Comparison of ENCODE assay signal across 1 cellular context in the genomic region with DNA sequence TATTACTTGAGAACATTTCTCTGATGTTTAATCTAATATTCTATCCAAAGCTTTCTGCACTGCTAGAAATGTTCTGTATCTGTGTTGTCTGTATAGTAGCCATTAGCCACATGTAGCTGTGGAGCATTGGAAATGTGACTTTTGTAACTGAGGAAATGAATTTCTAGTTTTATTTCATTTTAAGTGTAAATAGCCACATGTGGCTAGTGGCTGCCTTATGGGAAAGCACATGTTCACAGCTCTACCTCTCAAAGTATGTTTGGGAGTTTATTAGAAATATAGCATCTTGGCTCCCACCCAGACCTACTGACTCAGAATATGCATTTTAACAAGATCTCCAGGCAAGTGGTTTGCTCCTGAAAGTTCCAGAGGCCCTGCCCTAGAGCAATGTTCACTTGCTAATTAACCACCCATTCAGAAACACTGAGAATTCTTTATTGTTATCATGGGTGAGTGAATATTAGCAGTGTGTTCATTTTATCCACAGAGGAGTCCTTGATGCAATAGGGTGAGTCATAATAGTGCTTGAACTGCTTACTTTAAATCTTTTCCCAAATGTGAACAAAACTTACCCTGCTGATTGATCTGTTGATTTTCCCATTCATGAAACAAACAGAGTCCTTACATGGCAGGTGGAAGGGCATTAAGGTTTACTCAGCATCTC.
A peak's percentile ranks its signal among the peaks of the same experiment; 100 is the strongest.
TF ChIP-seq lines count a peak whose summit lies in the region.

No MANE protein-coding gene starts in this region.

TF ChIP-seq in GM12878, 131 proteins besides CTCF, POLR2A, EP300 and RAD21 (continued from another document):
- TF ChIP-seq, protein P1, sequence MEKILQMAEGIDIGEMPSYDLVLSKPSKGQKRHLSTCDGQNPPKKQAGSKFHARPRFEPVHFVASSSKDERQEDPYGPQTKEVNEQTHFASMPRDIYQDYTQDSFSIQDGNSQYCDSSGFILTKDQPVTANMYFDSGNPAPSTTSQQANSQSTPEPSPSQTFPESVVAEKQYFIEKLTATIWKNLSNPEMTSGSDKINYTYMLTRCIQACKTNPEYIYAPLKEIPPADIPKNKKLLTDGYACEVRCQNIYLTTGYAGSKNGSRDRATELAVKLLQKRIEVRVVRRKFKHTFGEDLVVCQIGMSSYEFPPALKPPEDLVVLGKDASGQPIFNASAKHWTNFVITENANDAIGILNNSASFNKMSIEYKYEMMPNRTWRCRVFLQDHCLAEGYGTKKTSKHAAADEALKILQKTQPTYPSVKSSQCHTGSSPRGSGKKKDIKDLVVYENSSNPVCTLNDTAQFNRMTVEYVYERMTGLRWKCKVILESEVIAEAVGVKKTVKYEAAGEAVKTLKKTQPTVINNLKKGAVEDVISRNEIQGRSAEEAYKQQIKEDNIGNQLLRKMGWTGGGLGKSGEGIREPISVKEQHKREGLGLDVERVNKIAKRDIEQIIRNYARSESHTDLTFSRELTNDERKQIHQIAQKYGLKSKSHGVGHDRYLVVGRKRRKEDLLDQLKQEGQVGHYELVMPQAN (conservative IDR thresholded peaks at IDR 0.05) = no peak
- TF ChIP-seq IKZF2 (IDR thresholded peaks at IDR 0.05) = peak; percentile 87 to 89
- 0 out of 2 replicates have a peak, but pooled peaks have one; percentile 6 for TF ChIP-seq IRF4 (IDR thresholded peaks at IDR 0.05; ENCODE audit: low read depth, low read length)
- no peak for TF ChIP-seq POLR2AphosphoS5 (IDR thresholded peaks at IDR 0.05; ENCODE audit: low read length)
